8 cellular contexts compared by ENCODE assay signal in the genomic region with DNA sequence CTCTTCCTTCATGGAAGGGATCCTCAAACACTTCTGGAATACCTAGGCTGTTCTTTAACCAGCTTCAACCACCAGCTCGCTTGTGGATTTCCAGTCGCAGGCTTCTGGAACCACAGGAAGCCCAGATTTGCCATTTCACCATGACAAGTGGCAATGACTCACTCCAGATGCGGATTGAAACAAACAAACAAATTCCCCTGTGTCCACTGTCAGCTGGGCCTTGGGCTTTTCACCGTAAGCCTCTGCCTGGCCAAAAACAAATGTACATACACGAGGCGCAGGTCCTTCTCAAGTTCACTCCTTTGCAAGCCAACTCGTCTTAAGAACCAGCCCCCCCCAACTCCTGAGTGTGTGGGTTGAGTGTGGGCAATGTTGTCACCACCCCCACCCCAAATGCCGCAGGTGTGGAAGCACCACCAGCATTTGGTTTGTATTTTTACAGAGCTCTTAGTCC. TPM values are rescaled to one million over a fixed set of nuclear protein-coding genes. Genes with fewer than 3 reads are reported as not detected.
DNase-seq lines count a peak whose midpoint lies in the region; ATAC-seq and TF ChIP-seq lines count a peak whose summit lies in the region.

No MANE protein-coding gene starts in this region.

- DNase-seq in left ventricle myocardium inferior (no peak), Right ventricle myocardium inferior (ENCODE audit: missing footprints) (no peak), mammary epithelial cell (peak; percentile 32), mesendoderm (peak; percentile 91), COR-L47 (lab: John Stamatoyannopoulos, UW) (no peak), NCI-H748 treated with DMSO at 0.1 percent for 48 hours (lab: John Stamatoyannopoulos, UW) (no peak)

- 57% methylated on average over 8 of the region's 8 CpGs for WGBS in mammary epithelial cell (ENCODE audit: low coverage, missing lambda C conversion rate)
- no CpG with 5 or more reads among the region's 8 CpGs for WGBS in mesendoderm (ENCODE audit: extremely low coverage, insufficient coverage, low lambda C conversion rate)

- H3K9me3 ChIP-seq in left ventricle myocardium inferior (replicated peaks) (no peaks in the 10 kb centered on the region), mammary epithelial cell (replicated peaks; ENCODE audit: insufficient read depth, low read length) (no peaks in the 10 kb centered on the region)

- H3K9ac ChIP-seq in mammary epithelial cell (ENCODE audit: insufficient read depth, low read length) (no peak overlapping the region), mesendoderm (ENCODE audit: low read length) (no peak overlapping the region)

- intact Hi-C loops in left ventricle myocardium inferior (cut with micrococcal nuclease) (loop anchor here (10.0 kb wide), 1 partner anchor 1398 kb away; no protein-coding TSS in a partner anchor), Right ventricle myocardium inferior (cut with DNase I) (loop anchor here (5.0 to 10.0 kb wide), 2 partner anchors 946 to 1028 kb away; no protein-coding TSS in a partner anchor), mammary epithelial cell (cut with micrococcal nuclease) (no loop called here)

- peak overlapping the region; percentile 40 for H3K56ac ChIP-seq in mesendoderm (ENCODE audit: low read length)

- peak overlapping the region; percentile 100 for H3K4me2 ChIP-seq in mammary epithelial cell (ENCODE audit: insufficient read depth, low read depth, low read length)
- H3K4me2 ChIP-seq in mesendoderm (ENCODE audit: low read length): no peak overlapping the region

- H3K79me2 ChIP-seq in mammary epithelial cell (ENCODE audit: insufficient read depth, low read length): peaks cover 52% of the 10 kb centered on the region
- no peaks in the 10 kb centered on the region for H3K79me2 ChIP-seq in mesendoderm (ENCODE audit: control insufficient read depth, insufficient read depth, low read length)

- H3K27ac ChIP-seq in left ventricle myocardium inferior (replicated peaks) (peak overlapping the region; percentile 99), mammary epithelial cell (ENCODE audit: insufficient read depth, low read depth, low read length) (peak overlapping the region; percentile 91), mesendoderm (ENCODE audit: low read depth, low read length) (no peak overlapping the region)

- no peak overlapping the region for H3K4ac ChIP-seq in mesendoderm (ENCODE audit: low read depth, low read length)

- H4K8ac ChIP-seq in mesendoderm (ENCODE audit: low read depth, low read length): no peak overlapping the region

- dilution Hi-C loops in mammary epithelial cell (cut with HindIII; ENCODE audit: low sequenced_read_pairs): loop anchor here (25.0 kb wide), 4 partner anchors 326 to 1401 kb away; a partner anchor contains a TSS

- peaks cover 91% of the 10 kb centered on the region for H3K4me1 ChIP-seq in left ventricle myocardium inferior
- H3K4me1 ChIP-seq in mammary epithelial cell (ENCODE audit: insufficient read depth, low read length): peaks cover 50% of the 10 kb centered on the region
- peaks cover 14% of the 10 kb centered on the region for H3K4me1 ChIP-seq in mesendoderm (ENCODE audit: control insufficient read depth, low read depth, low read length)

- peak overlapping the region; percentile 88 for H3K4me3 ChIP-seq in left ventricle myocardium inferior
- peak overlapping the region; percentile 32 to 65 (median 63) for H3K4me3 ChIP-seq in mammary epithelial cell (replicated peaks in 1 of 3; ENCODE audit: insufficient read depth in 1 of 3, low read depth in 2 of 3, low read length in 3 of 3)
- no peak overlapping the region for H3K4me3 ChIP-seq in mesendoderm (ENCODE audit: low read length)

- TF ChIP-seq CTCF in left ventricle myocardium inferior (IDR thresholded peaks at IDR 0.05; ENCODE audit: borderline replicate concordance) (no peak), mammary epithelial cell (conservative IDR thresholded peaks at IDR 0.05 in 1 of 2, IDR thresholded peaks at IDR 0.05 in 1 of 2; ENCODE audit: extremely low read depth in 1 of 2, insufficient read depth in 1 of 2, low read depth in 1 of 2, low read length in 2 of 2) (no peak)

- CTCF ChIA-PET in mammary epithelial cell (lab: Charles Lee; ENCODE audit: low non-redundant PET): interaction anchor here (0.6 kb wide), 1 partner anchor 202 kb away, joined by 18 read pairs; no protein-coding TSS in a partner anchor

- no peak overlapping the region for H2BK5ac ChIP-seq in mesendoderm (ENCODE audit: low read length)

- peak overlapping the region; percentile 23 for H3K18ac ChIP-seq in mesendoderm (ENCODE audit: low read length)

- in situ Hi-C loops in mammary epithelial cell (cut with MboI; ENCODE audit: low sequenced_read_pairs in 2 of 2): loop anchor here (5.0 to 25.0 kb wide), 8 partner anchors 651 to 1498 kb away; no protein-coding TSS in a partner anchor

- H3K36me3 ChIP-seq in left ventricle myocardium inferior (peaks cover 33% of the 10 kb centered on the region), mammary epithelial cell (ENCODE audit: insufficient read depth, low read length) (peaks cover 5% of the 10 kb centered on the region), mesendoderm (ENCODE audit: control insufficient read depth, insufficient read depth, low read length) (no peaks in the 10 kb centered on the region)

- H2AFZ ChIP-seq in mammary epithelial cell (ENCODE audit: low read depth, low read length): peak overlapping the region; percentile 92

- no TSS peak for BruUV-seq in mammary epithelial cell (replicated peaks; lab: Mats Ljungman, UMichigan)

- H3K79me1 ChIP-seq in mesendoderm (ENCODE audit: low read length): no peaks in the 10 kb centered on the region

- no peak overlapping the region for H2BK120ac ChIP-seq in mesendoderm (ENCODE audit: low read depth, low read length)

- H2AK5ac ChIP-seq in mesendoderm (ENCODE audit: low read length): no peak overlapping the region

- no peaks in the 10 kb centered on the region for H4K20me1 ChIP-seq in mammary epithelial cell (ENCODE audit: insufficient read depth, low read length)

- no peak overlapping the region for H2BK15ac ChIP-seq in mesendoderm (replicated peaks; ENCODE audit: low read depth)

- H3K27me3 ChIP-seq in left ventricle myocardium inferior (ENCODE audit: low read depth) (no peaks in the 10 kb centered on the region), mammary epithelial cell (ENCODE audit: insufficient read depth, low read length) (no peaks in the 10 kb centered on the region), mesendoderm (ENCODE audit: insufficient read depth, low read length, poor library complexity) (no peaks in the 10 kb centered on the region)

- no peak overlapping the region for H3K23ac ChIP-seq in mesendoderm (ENCODE audit: low read length)

- H4K5ac ChIP-seq in mesendoderm (ENCODE audit: low read length): no peak overlapping the region

- ATAC-seq in Right ventricle myocardium inferior: no peak
- ATAC-seq in HG02642 (IDR thresholded peaks at IDR 0.05; ENCODE audit: poor library complexity, unreplicated experiment): no peak
- no peak for ATAC-seq in GM19452 (IDR thresholded peaks at IDR 0.05; ENCODE audit: unreplicated experiment)

RNA-seq across cellular contexts. Expression of a gene that starts 8.8 kb away (rescaled TPM):
- 47.7 TPM for total RNA-seq in left ventricle myocardium inferior
- total RNA-seq in Right ventricle myocardium inferior: 95.5 TPM
- 10 to 100 TPM; 14.0 to 26.8 TPM for total RNA-seq in mammary epithelial cell
- 3.9 TPM for polyA plus RNA-seq in mammary epithelial cell
- 8.4 TPM for polyA minus RNA-seq in mammary epithelial cell
- polyA plus RNA-seq in mesendoderm (2013, experiment 1 of 2): 1.3 TPM
- 1.4 TPM for polyA plus RNA-seq in mesendoderm (2013, experiment 2 of 2)

RNA-seq across cellular contexts. Expression of a gene that starts 34.1 kb away (rescaled TPM):
- total RNA-seq in left ventricle myocardium inferior (not detected), Right ventricle myocardium inferior (not detected), mammary epithelial cell (not detected)
- polyA plus RNA-seq in mammary epithelial cell: not detected
- not detected for polyA minus RNA-seq in mammary epithelial cell
- polyA plus RNA-seq in mesendoderm (2013, experiment 1 of 2): not detected
- not detected for polyA plus RNA-seq in mesendoderm (2013, experiment 2 of 2)

Comparison
In these comparisons a context has a peak if more than half of its experiments do, and no peak if none do; other contexts are left out.
1. DNase-seq: peak in mammary epithelial cell (single experiment) and mesendoderm (single experiment); none in left ventricle myocardium inferior (single experiment), Right ventricle myocardium inferior (single experiment), COR-L47 (single experiment) and NCI-H748 treated with DMSO at 0.1 percent for 48 hours (single experiment).